Comparison of ENCODE assay signal across 24 cellular contexts in genomic region chr9:13144176-13144820, GRCh38.
DNase-seq lines count a peak whose midpoint lies in the region; ATAC-seq and TF ChIP-seq lines count a peak whose summit lies in the region.
"Had no signal": no experiment of that assay in that cellular context is flagged by ENCODE, and none has a peak within 500 bp of the region (broad histone marks: within the 10 kb centered on the region; RNA-seq: fewer than 3 reads in every experiment).

No MANE protein-coding gene starts in this region.

- intact Hi-C loops in ovary (cut with DNase I) (no loop called here), left cardiac atrium (cut with DNase I) (no loop called here)

- no peak overlapping the region for H3K9ac ChIP-seq in trophoblast cell (ENCODE audit: low read length)

- H3K79me2 ChIP-seq in trophoblast cell (ENCODE audit: control insufficient read depth, insufficient read depth, low read length, poor library complexity): no peaks in the 10 kb centered on the region

- POLR2A ChIA-PET in WTC11 (lab: Charles Lee): no interaction called here

- H2AK5ac ChIP-seq in trophoblast cell (ENCODE audit: low read length): no peak overlapping the region

- no peak overlapping the region for H3K14ac ChIP-seq in trophoblast cell (ENCODE audit: low read length)

- H4K12ac ChIP-seq in trophoblast cell (ENCODE audit: low read depth, low read length): no peak overlapping the region

- peak; percentile 37 for DNase-seq in Ammon's horn (ENCODE audit: low spot score)
- no peak for DNase-seq in WTC11 (ENCODE audit: low spot score)
- DNase-seq in fibroblast of the aortic adventitia (ENCODE audit: low read depth): peak; percentile 9
- no peak for DNase-seq in trophoblast cell
- no peak for DNase-seq in SW 1271 (lab: John Stamatoyannopoulos, UW)
- DNase-seq in ovary: no peak
- no peak for DNase-seq in left cardiac atrium
- DNase-seq: ACHN; activated B cell treated with CpG ODN at 0.5 μM for 24 hours; activated CD8-positive, alpha-beta T cell treated with anti-CD3 and anti-CD28 coated beads for 36 hours; activated naive CD4-positive, alpha-beta T cell; activated T-cell treated with anti-CD3 and anti-CD28 coated beads, Interleukin-2, amount 50 U/mL, for 1 hour; C1 segment of cervical spinal cord; effector CD4-positive, alpha-beta T cell; esophagus squamous epithelium; KG1; left ventricle myocardium inferior; NCI-H2029; retina; stimulated activated CD4-positive, alpha-beta T cell treated with anti-CD3 and anti-CD28 coated beads, Interleukin-12 subunit alpha, Interleukin-12 subunit beta, amount 100 ng/mL, for 4 hours; testis had no signal

- no peaks in the 10 kb centered on the region for H3K9me3 Mint-ChIP-seq in WTC11
- H3K9me3 Mint-ChIP-seq: activated B cell treated with CpG ODN at 0.5 μM for 24 hours had no signal

- ATAC-seq in WTC11 (peak; percentile 36; the same call in 1 of the 2 replicates), left cardiac atrium (no peak), GM18502 (IDR thresholded peaks at IDR 0.05; ENCODE audit: poor library complexity, unreplicated experiment) (no peak)
- ATAC-seq: activated CD8-positive, alpha-beta T cell treated with anti-CD3 and anti-CD28 coated beads for 36 hours had no signal

- H3K4me1 Mint-ChIP-seq in WTC11: peaks cover 25% of the 10 kb centered on the region
- H3K4me1 Mint-ChIP-seq: activated B cell treated with CpG ODN at 0.5 μM for 24 hours had no signal

- H3K23ac ChIP-seq in trophoblast cell (ENCODE audit: low read length): no peak overlapping the region

- CTCF ChIA-PET in WTC11 (lab: Charles Lee): interaction anchor here (0.6 kb wide), 1 partner anchor 22 kb away, joined by 5 read pairs; no protein-coding TSS in a partner anchor

- no peak overlapping the region for H4K91ac ChIP-seq in trophoblast cell (ENCODE audit: low read depth, low read length)

- no peak overlapping the region for H4K8ac ChIP-seq in trophoblast cell (ENCODE audit: low read depth, low read length)

- H2BK5ac ChIP-seq in trophoblast cell (ENCODE audit: low read depth, low read length, poor library complexity): peak overlapping the region; percentile 36

- TF ChIP-seq POLR2A in ovary (IDR thresholded peaks at IDR 0.05): no peak

- H2BK120ac ChIP-seq in trophoblast cell (ENCODE audit: insufficient read depth, low read length, poor library complexity): peak overlapping the region; percentile 76

- H3K27ac Mint-ChIP-seq in WTC11: peak overlapping the region; percentile 0; the same call in 1 of the 2 replicates
- H3K27ac Mint-ChIP-seq: activated B cell treated with CpG ODN at 0.5 μM for 24 hours; activated CD8-positive, alpha-beta T cell treated with anti-CD3 and anti-CD28 coated beads for 36 hours; T-helper 2 cell treated with Interferon-gamma antibody and Interleukin-4, amounts not matched to agents 5 μg/mL and 100 μg/mL, for 36 hours had no signal

- no peak overlapping the region for H3K4me2 ChIP-seq in trophoblast cell (ENCODE audit: low read length)

- H3K27ac ChIP-seq in trophoblast cell (ENCODE audit: low read depth, low read length) (peak overlapping the region; percentile 24), ovary (no peak overlapping the region)
- H3K27ac ChIP-seq: esophagus squamous epithelium, left ventricle myocardium inferior, neutrophil, testis had no signal

- no peak for TF ChIP-seq EP300 in ovary (IDR thresholded peaks at IDR 0.05)

- H3K27me3 ChIP-seq in trophoblast cell (ENCODE audit: insufficient read depth, low read length) (no peaks in the 10 kb centered on the region), ovary (no peaks in the 10 kb centered on the region)
- H3K27me3 ChIP-seq: esophagus squamous epithelium, neutrophil, testis had no signal

- no peaks in the 10 kb centered on the region for H3K27me3 Mint-ChIP-seq in WTC11 (ENCODE audit: low read depth)
- H3K27me3 Mint-ChIP-seq: activated B cell treated with CpG ODN at 0.5 μM for 24 hours; activated CD8-positive, alpha-beta T cell treated with anti-CD3 and anti-CD28 coated beads for 36 hours had no signal

- H3K36me3 ChIP-seq in trophoblast cell (ENCODE audit: control insufficient read depth in 1 of 2, insufficient read depth in 2 of 2, low read length in 2 of 2) (peaks cover 0 to 2% of the 10 kb centered on the region in 2 experiments), ovary (no peaks in the 10 kb centered on the region)
- H3K36me3 ChIP-seq: esophagus squamous epithelium, neutrophil had no signal

- TF ChIP-seq CTCF in WTC11 (IDR thresholded peaks at IDR 0.05) (no peak), fibroblast of the aortic adventitia (IDR thresholded peaks at IDR 0.05; ENCODE audit: insufficient read depth, low read length) (no peak), ovary (IDR thresholded peaks at IDR 0.05) (no peak)

- H3K4me1 ChIP-seq in trophoblast cell (ENCODE audit: control insufficient read depth in 1 of 2, insufficient read depth in 2 of 2, low read length in 2 of 2) (peaks cover 3 to 6% of the 10 kb centered on the region in 2 experiments), ovary (ENCODE audit: insufficient read depth) (peaks cover 3% of the 10 kb centered on the region)

- H3K9me3 ChIP-seq in trophoblast cell (ENCODE audit: insufficient read depth, low read depth, low read length) (no peaks in the 10 kb centered on the region), ovary (no peaks in the 10 kb centered on the region)
- H3K9me3 ChIP-seq: esophagus squamous epithelium, left ventricle myocardium inferior, neutrophil, testis had no signal

- no peak overlapping the region for H3K4me3 ChIP-seq in fibroblast of the aortic adventitia (ENCODE audit: low read depth, low read length)
- no peak overlapping the region for H3K4me3 ChIP-seq in trophoblast cell (ENCODE audit: low read depth, low read length)
- H3K4me3 ChIP-seq in ovary: no peak overlapping the region
- H3K4me3 ChIP-seq: esophagus squamous epithelium, left ventricle myocardium inferior, testis had no signal

- H3K36me3 Mint-ChIP-seq in WTC11: peaks cover 6% of the 10 kb centered on the region

- 100% methylated on average over 1 of the region's 2 CpGs for WGBS in trophoblast cell (ENCODE audit: extremely low coverage, insufficient coverage, insufficient read length)
- 31 to 44% (median 37%) methylated on average over 2 of the region's 2 CpGs for WGBS in ovary, 3 donors

- H2AFZ ChIP-seq in trophoblast cell (ENCODE audit: insufficient read depth, low read length, poor library complexity): no peak overlapping the region

- no peak overlapping the region for H3K4ac ChIP-seq in trophoblast cell (ENCODE audit: low read depth, low read length)

- H3K4me3 Mint-ChIP-seq in WTC11: no peak overlapping the region
- H3K4me3 Mint-ChIP-seq: activated B cell treated with CpG ODN at 0.5 μM for 24 hours; activated CD8-positive, alpha-beta T cell treated with anti-CD3 and anti-CD28 coated beads for 36 hours; T-helper 2 cell treated with Interferon-gamma antibody and Interleukin-4, amounts not matched to agents 5 μg/mL and 100 μg/mL, for 36 hours had no signal

- no peak overlapping the region for H3K18ac ChIP-seq in trophoblast cell (ENCODE audit: low read length)

- H2BK12ac ChIP-seq in trophoblast cell (ENCODE audit: low read length): no peak overlapping the region

- H3K79me1 ChIP-seq in trophoblast cell (ENCODE audit: low read length): peaks cover 8% of the 10 kb centered on the region

TF ChIP-seq in WTC11, 78 proteins besides CTCF, POLR2A, EP300 and RAD21:
- TF ChIP-seq AFF4 (CRISPR knock-in tag; IDR thresholded peaks at IDR 0.05; ENCODE audit: borderline replicate concordance): no peak

Comparison
In these comparisons a context has a peak if more than half of its experiments do, and no peak if none do; other contexts are left out.
1. DNase-seq: peak in Ammon's horn (single experiment) and fibroblast of the aortic adventitia (single experiment); none in WTC11 (single experiment), trophoblast cell (0 of 2), SW 1271 (0 of 2), ovary (0 of 5) and left cardiac atrium (single experiment).